ENCODE assay signal across 12 cellular contexts in the genomic region with DNA sequence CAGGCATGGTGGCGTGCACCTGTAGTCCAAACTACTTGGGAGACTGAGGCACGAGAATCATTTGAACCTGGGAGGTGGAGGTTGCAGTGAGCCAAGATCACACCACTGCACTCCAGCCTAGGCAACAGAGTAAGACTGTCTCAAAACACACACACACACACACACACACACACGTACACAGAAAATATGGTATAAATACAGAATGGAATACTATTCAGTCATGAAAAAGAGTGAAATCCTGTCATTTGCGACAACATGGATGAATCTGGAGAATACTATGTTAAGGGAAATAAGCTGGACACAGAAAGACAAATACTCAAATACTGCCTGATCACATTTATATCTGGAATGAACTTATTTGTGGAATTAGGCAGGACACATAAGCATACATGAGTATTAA. TPM values are rescaled to one million over a fixed set of nuclear protein-coding genes. Genes with fewer than 3 reads are reported as not detected.
"Had no signal": no experiment of that assay in that cellular context is flagged by ENCODE, and none has a peak within 500 bp of the region (broad histone marks: within the 10 kb centered on the region; RNA-seq: fewer than 3 reads in every experiment).

No MANE protein-coding gene starts in this region.

- H3K4me2 ChIP-seq: GM23338 had no signal

- H3K27ac ChIP-seq: GM23248 had no signal

- FAIRE-seq: H1, H54 had no signal

- DNase-seq: GM23248, GOT3, H7, H9, HCEC 1CT, HFFc6 had no signal

- H3K9me3 ChIP-seq: HAP-1 had no signal

- H3K27ac Mint-ChIP-seq: GM23338, H9, HFFc6 had no signal

- H3K9ac ChIP-seq: GM23248 had no signal

- H3K36me3 ChIP-seq: HAP-1 had no signal

- H2AFZ ChIP-seq: GM23248, GM23338 had no signal

- H3K4me1 ChIP-seq: HAP-1 had no signal

- H3K9me3 Mint-ChIP-seq: GM23338, H9, HFFc6 had no signal

- ATAC-seq: GM23338, HCT116 had no signal

- H3K4me3 Mint-ChIP-seq: GM23338, H9, HFFc6 had no signal

- H3K4me3 ChIP-seq: GM23248, GM23338, HAP-1 had no signal

RNA-seq across cellular contexts. Expression of a gene that starts 18.4 kb away (rescaled TPM):
- total RNA-seq: H1, H9 had no signal
- polyA plus RNA-seq: GM23338, H1 had no signal

RNA-seq across cellular contexts. Expression of a gene that starts 40.2 kb away (rescaled TPM):
- total RNA-seq: GM23248, GM23338, H1, H4, HFFc6 had no signal
- polyA plus RNA-seq: GM23248, GM23338 had no signal
